Comparison of ENCODE assay signal across 9 cellular contexts in the genomic region with DNA sequence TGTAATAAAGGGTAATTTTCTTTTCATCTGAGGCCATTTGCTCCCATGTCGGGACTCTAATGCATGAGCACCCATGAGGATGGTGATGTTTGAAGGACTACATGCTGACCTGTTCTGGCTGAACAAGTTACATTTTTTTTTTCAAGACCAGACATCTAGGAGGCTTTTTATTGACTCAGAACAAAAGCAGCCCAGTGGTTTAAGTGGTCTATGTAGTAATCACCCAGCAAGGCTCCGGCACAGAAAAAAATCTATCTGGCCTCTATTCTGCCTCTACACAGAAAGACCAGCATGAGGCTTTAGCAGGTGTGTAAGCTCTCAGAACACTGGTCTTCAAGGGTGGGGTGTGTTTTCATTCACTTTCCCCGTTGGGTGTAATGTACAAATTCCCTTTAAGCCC. TPM values are rescaled to one million over a fixed set of nuclear protein-coding genes. Genes with fewer than 3 reads are reported as not detected.
DNase-seq lines count a peak whose midpoint lies in the region; ATAC-seq and TF ChIP-seq lines count a peak whose summit lies in the region.
"Had no signal": no experiment of that assay in that cellular context is flagged by ENCODE, and none has a peak within 500 bp of the region (broad histone marks: within the 10 kb centered on the region; RNA-seq: fewer than 3 reads in every experiment).

No MANE protein-coding gene starts in this region.

- TF ChIP-seq CTCF in KMS-11 (conservative IDR thresholded peaks at IDR 0.05; ENCODE audit: low read depth, low read length) (no peak), mucosa of descending colon (IDR thresholded peaks at IDR 0.05) (no peak)

- H3K27ac ChIP-seq in GM23248: no peak overlapping the region; the same call in 1 of the 2 replicates
- no peak overlapping the region for H3K27ac ChIP-seq in KMS-11

- H3K36me3 ChIP-seq in GM23248 (ENCODE audit: low read depth) (no peaks in the 10 kb centered on the region), KMS-11 (ENCODE audit: insufficient read depth) (no peaks in the 10 kb centered on the region), mucosa of descending colon (ENCODE audit: low read depth) (no peaks in the 10 kb centered on the region)

- ATAC-seq in GM18511 (IDR thresholded peaks at IDR 0.05; ENCODE audit: unreplicated experiment): peak; percentile 88
- no peak for ATAC-seq in mucosa of descending colon
- ATAC-seq: WTC11 had no signal

- no peak overlapping the region for H2AFZ ChIP-seq in GM23248
- H2AFZ ChIP-seq in KMS-11 (ENCODE audit: low read depth): no peak overlapping the region

- no peak overlapping the region for H3K9ac ChIP-seq in GM23248
- H3K9ac ChIP-seq in KMS-11: no peak overlapping the region

- H3K9me3 ChIP-seq in GM23248 (ENCODE audit: low read depth): no peaks in the 10 kb centered on the region
- no peaks in the 10 kb centered on the region for H3K9me3 ChIP-seq in mucosa of descending colon

- peak; percentile 84 for DNase-seq in GM23248
- DNase-seq in glomerular visceral epithelial cell (ENCODE audit: extremely low spot score): peak; percentile 83
- DNase-seq in stimulated activated CD4-positive, alpha-beta T cell treated with anti-CD3 and anti-CD28 coated beads, Interleukin-2, amount 100 ng/mL, for 24 hours: no peak
- DNase-seq in T-helper 2 cell treated with Interferon-gamma antibody and Interleukin-4, amounts not matched to agents 5 μg/mL and 100 μg/mL, for 36 hours (ENCODE audit: low spot score): no peak
- no peak for DNase-seq in mucosa of descending colon
- no peak for DNase-seq in HPDE6-E6E7 (ENCODE audit: extremely low spot score)

- H4K20me1 ChIP-seq in GM23248 (ENCODE audit: insufficient read depth) (no peaks in the 10 kb centered on the region), KMS-11 (ENCODE audit: insufficient read depth) (no peaks in the 10 kb centered on the region)

- H3K27me3 ChIP-seq in GM23248 (replicated peaks; ENCODE audit: insufficient read depth) (no peaks in the 10 kb centered on the region), KMS-11 (ENCODE audit: insufficient read depth, low read depth) (no peaks in the 10 kb centered on the region)

- peaks cover 13% of the 10 kb centered on the region for H3F3A ChIP-seq in GM23248 (ENCODE audit: insufficient read depth)

- intact Hi-C loops in mucosa of descending colon (cut with DNase I, micrococcal nuclease): no loop called here

- peak overlapping the region; percentile 8 for H3K4me2 ChIP-seq in GM23248 (ENCODE audit: unreplicated experiment)
- peak overlapping the region; percentile 36; the same call in 1 of the 2 replicates for H3K4me2 ChIP-seq in KMS-11

- in situ Hi-C loops in GM23248 (cut with MboI): no loop called here

- no peaks in the 10 kb centered on the region for H3K9me3 Mint-ChIP-seq in T-helper 2 cell treated with Interferon-gamma antibody and Interleukin-4, amounts not matched to agents 5 μg/mL and 100 μg/mL, for 36 hours
- H3K9me3 Mint-ChIP-seq: WTC11 had no signal

- no peaks in the 10 kb centered on the region for H3K27me3 Mint-ChIP-seq in T-helper 2 cell treated with Interferon-gamma antibody and Interleukin-4, amounts not matched to agents 5 μg/mL and 100 μg/mL, for 36 hours (ENCODE audit: low read depth)

- H3K27ac Mint-ChIP-seq in T-helper 2 cell treated with Interferon-gamma antibody and Interleukin-4, amounts not matched to agents 5 μg/mL and 100 μg/mL, for 36 hours: no peak overlapping the region
- H3K27ac Mint-ChIP-seq: WTC11 had no signal

- H3K4me3 Mint-ChIP-seq in T-helper 2 cell treated with Interferon-gamma antibody and Interleukin-4, amounts not matched to agents 5 μg/mL and 100 μg/mL, for 36 hours: no peak overlapping the region
- H3K4me3 Mint-ChIP-seq: WTC11 had no signal

- H3K36me3 Mint-ChIP-seq in T-helper 2 cell treated with Interferon-gamma antibody and Interleukin-4, amounts not matched to agents 5 μg/mL and 100 μg/mL, for 36 hours (ENCODE audit: low read depth): peaks cover 5% of the 10 kb centered on the region
- H3K36me3 Mint-ChIP-seq: WTC11 had no signal

- H3K4me1 ChIP-seq in GM23248 (ENCODE audit: insufficient read depth) (peaks cover 26% of the 10 kb centered on the region), KMS-11 (ENCODE audit: low read depth, poor library complexity, severe bottlenecking) (peaks cover 40% of the 10 kb centered on the region), mucosa of descending colon (ENCODE audit: low read depth) (no peaks in the 10 kb centered on the region)

- H3K4me3 ChIP-seq in GM23248 (no peak overlapping the region), KMS-11 (IDR thresholded peaks at IDR 0.05; ENCODE audit: insufficient read depth, low read depth, low read length) (no peak overlapping the region), mucosa of descending colon (no peak overlapping the region)

- peaks cover 41% of the 10 kb centered on the region for H3K4me1 Mint-ChIP-seq in T-helper 2 cell treated with Interferon-gamma antibody and Interleukin-4, amounts not matched to agents 5 μg/mL and 100 μg/mL, for 36 hours (ENCODE audit: low read depth)

- 54 to 58% methylated on average over 3 of the region's 3 CpGs for WGBS in GM23248 (ENCODE audit: low coverage in 1 of 2, low lambda C conversion rate in 2 of 2, missing lambda C conversion rate in 2 of 2), 2 experiments

- H3K9me2 ChIP-seq in GM23248 (ENCODE audit: insufficient read depth): no peaks in the 10 kb centered on the region

- H3K79me2 ChIP-seq in GM23248 (ENCODE audit: insufficient read depth) (no peaks in the 10 kb centered on the region), KMS-11 (ENCODE audit: insufficient read depth, low read depth) (no peaks in the 10 kb centered on the region)

RNA-seq across cellular contexts. Expression of gene PLCXD2, which starts 15.8 kb away (rescaled TPM):
- 0.38 and 0.54 TPM in 2 replicates for total RNA-seq in GM23248 (2014; rRNA removed; shearing (Covaris generic))
- 0.11 TPM in 1 of 2 replicates, not detected in the other for polyA plus RNA-seq in GM23248 (2016; fragmentation: Nextera tagmentation; extraction: Ambion mirVana)
- 1 to 10 TPM; 2.5 to 9.8 (median 4.6) TPM for total RNA-seq in mucosa of descending colon

Comparison
In these comparisons a context has a peak if more than half of its experiments do, and no peak if none do; other contexts are left out.
1. DNase-seq: peak in GM23248 (single experiment) and glomerular visceral epithelial cell (single experiment); none in stimulated activated CD4-positive, alpha-beta T cell treated with anti-CD3 and anti-CD28 coated beads, Interleukin-2, amount 100 ng/mL, for 24 hours (0 of 2), T-helper 2 cell treated with Interferon-gamma antibody and Interleukin-4, amounts not matched to agents 5 μg/mL and 100 μg/mL, for 36 hours (single experiment), mucosa of descending colon (0 of 3) and HPDE6-E6E7 (single experiment).